In genomic region chr14:77800814-77801213, GRCh38 we compare ENCODE assay signal across 1 cellular context.
TF ChIP-seq lines count a peak whose summit lies in the region.

No MANE protein-coding gene starts in this region.

TF ChIP-seq in WTC11, 78 proteins besides CTCF, POLR2A, EP300 and RAD21 (continued from another document):
- no peak for TF ChIP-seq E2F1 (CRISPR knock-in tag; IDR thresholded peaks at IDR 0.05)
